Comparison of ENCODE assay signal across 8 cellular contexts in genomic region chr12:121794532-121795028, GRCh38. TPM values are rescaled to one million over a fixed set of nuclear protein-coding genes. Genes with fewer than 3 reads are reported as not detected.
A peak's percentile ranks its signal among the peaks of the same experiment; 100 is the strongest.
DNase-seq lines count a peak whose midpoint lies in the region; ATAC-seq and TF ChIP-seq lines count a peak whose summit lies in the region.

No MANE protein-coding gene starts in this region.

- peak overlapping the region; percentile 60 for H3K27ac ChIP-seq in HL-60 (replicated peaks)

- H3K9me3 Mint-ChIP-seq in activated naive CD8-positive, alpha-beta T cell treated with anti-CD3 and anti-CD28 coated beads for 36 hours, result no peaks in the 10 kb centered on the region
- no peaks in the 10 kb centered on the region for H3K9me3 Mint-ChIP-seq in stimulated activated naive CD8-positive, alpha-beta T cell treated with anti-CD3 and anti-CD28 coated beads, Interleukin-15, Interleukin-2, amounts not matched to agents 100 ng/mL and 50 ng/mL, for 24 hours

- peak; percentile 38 for DNase-seq in COR-L47 (lab: John Stamatoyannopoulos, UW)
- no peak for DNase-seq in HL-60 (ENCODE audit: low read depth in 1 of 2, low spot score in 1 of 2)
- peak; percentile 56 for DNase-seq in activated naive CD8-positive, alpha-beta T cell treated with anti-CD3 and anti-CD28 coated beads for 36 hours
- no peak for DNase-seq in HPDE6-E6E7 (ENCODE audit: extremely low spot score)

- no peak overlapping the region for H3K4me3 ChIP-seq in HL-60 (replicated peaks; ENCODE audit: insufficient read depth, low read length)
- H3K4me3 ChIP-seq in iPS-18c (ENCODE audit: insufficient read depth, low read depth, low read length), result peak overlapping the region; percentile 9; the same call in 1 of the 2 replicates

- peaks cover 62% of the 10 kb centered on the region for H3K4me1 Mint-ChIP-seq in activated naive CD8-positive, alpha-beta T cell treated with anti-CD3 and anti-CD28 coated beads for 36 hours
- H3K4me1 Mint-ChIP-seq in stimulated activated naive CD8-positive, alpha-beta T cell treated with anti-CD3 and anti-CD28 coated beads, Interleukin-15, Interleukin-2, amounts not matched to agents 100 ng/mL and 50 ng/mL, for 24 hours (ENCODE audit: low read depth), result peaks cover 72% of the 10 kb centered on the region

- H3K36me3 Mint-ChIP-seq in activated naive CD8-positive, alpha-beta T cell treated with anti-CD3 and anti-CD28 coated beads for 36 hours, result peaks cover 33% of the 10 kb centered on the region
- peaks cover 32% of the 10 kb centered on the region for H3K36me3 Mint-ChIP-seq in stimulated activated naive CD8-positive, alpha-beta T cell treated with anti-CD3 and anti-CD28 coated beads, Interleukin-15, Interleukin-2, amounts not matched to agents 100 ng/mL and 50 ng/mL, for 24 hours (ENCODE audit: low read depth)

- no peaks in the 10 kb centered on the region for H3K27me3 Mint-ChIP-seq in activated naive CD8-positive, alpha-beta T cell treated with anti-CD3 and anti-CD28 coated beads for 36 hours
- H3K27me3 Mint-ChIP-seq in stimulated activated naive CD8-positive, alpha-beta T cell treated with anti-CD3 and anti-CD28 coated beads, Interleukin-15, Interleukin-2, amounts not matched to agents 100 ng/mL and 50 ng/mL, for 24 hours, result no peaks in the 10 kb centered on the region

- H3K27ac Mint-ChIP-seq in activated naive CD8-positive, alpha-beta T cell treated with anti-CD3 and anti-CD28 coated beads for 36 hours, result peak overlapping the region; percentile 92
- peak overlapping the region; percentile 94 for H3K27ac Mint-ChIP-seq in stimulated activated naive CD8-positive, alpha-beta T cell treated with anti-CD3 and anti-CD28 coated beads, Interleukin-15, Interleukin-2, amounts not matched to agents 100 ng/mL and 50 ng/mL, for 24 hours

- ATAC-seq in GM19463 (IDR thresholded peaks at IDR 0.05; ENCODE audit: unreplicated experiment), result no peak
- ATAC-seq in GM21423 (IDR thresholded peaks at IDR 0.05; ENCODE audit: unreplicated experiment), result no peak

- peak overlapping the region; percentile 96 for H3K4me3 Mint-ChIP-seq in activated naive CD8-positive, alpha-beta T cell treated with anti-CD3 and anti-CD28 coated beads for 36 hours
- peak overlapping the region; percentile 96 for H3K4me3 Mint-ChIP-seq in stimulated activated naive CD8-positive, alpha-beta T cell treated with anti-CD3 and anti-CD28 coated beads, Interleukin-15, Interleukin-2, amounts not matched to agents 100 ng/mL and 50 ng/mL, for 24 hours

- no peak for TF ChIP-seq CTCF in HL-60 (IDR thresholded peaks at IDR 0.05; ENCODE audit: insufficient read depth, low read length)

- no peaks in the 10 kb centered on the region for H3K9me3 ChIP-seq in iPS-18c (ENCODE audit: control insufficient read depth, insufficient read depth, low read length)

- H3K27me3 ChIP-seq in HL-60 (ENCODE audit: insufficient read depth, poor library complexity, severe bottlenecking), result no peaks in the 10 kb centered on the region

RNA-seq across cellular contexts. Expression of gene RHOF, which starts 1.1 kb away (rescaled TPM):
- total RNA-seq in activated naive CD8-positive, alpha-beta T cell treated with anti-CD3 and anti-CD28 coated beads for 36 hours, result 10 to 100 TPM; 78.6 to 85.5 TPM

RNA-seq across cellular contexts. Expression of gene SETD1B, which starts 9.2 kb away (rescaled TPM):
- total RNA-seq in activated naive CD8-positive, alpha-beta T cell treated with anti-CD3 and anti-CD28 coated beads for 36 hours, result 10 to 100 TPM; 15.0 to 15.6 TPM

Comparison
In these comparisons a context has a peak if more than half of its experiments do, and no peak if none do; other contexts are left out.
1. DNase-seq: peak in COR-L47 (single experiment) and activated naive CD8-positive, alpha-beta T cell treated with anti-CD3 and anti-CD28 coated beads for 36 hours (single experiment); none in HL-60 (0 of 2) and HPDE6-E6E7 (single experiment).